Comparison of ENCODE assay signal across 19 cellular contexts in genomic region chr14:65296876-65297275, GRCh38.
DNase-seq lines count a peak whose midpoint lies in the region; ATAC-seq, FAIRE-seq and TF ChIP-seq lines count a peak whose summit lies in the region.
"Had no signal": no experiment of that assay in that cellular context is flagged by ENCODE, and none has a peak within 500 bp of the region (broad histone marks: within the 10 kb centered on the region; RNA-seq: fewer than 3 reads in every experiment).

No MANE protein-coding gene starts in this region.

- H3K27me3 ChIP-seq in GM12878 (replicated peaks in 1 of 2; ENCODE audit: control insufficient read depth in 2 of 2, insufficient read depth in 2 of 2, low read length in 1 of 2) (no peaks in the 10 kb centered on the region), psoas muscle (ENCODE audit: insufficient read depth in 3 of 3, low read length in 2 of 3) (no peaks in the 10 kb centered on the region)
- H3K27me3 ChIP-seq: BE2C had no signal

- peaks cover 16% of the 10 kb centered on the region for H3K4me1 ChIP-seq in GM12878 (ENCODE audit: control insufficient read depth, insufficient read depth, low read length)
- no peaks in the 10 kb centered on the region for H3K4me1 ChIP-seq in psoas muscle
- H3K4me1 ChIP-seq: BE2C had no signal

- no peak for DNase-seq in activated T-cell treated with anti-CD3 and anti-CD28 coated beads, Interleukin-2, amount 50 U/mL, for 72 hours
- no peak for DNase-seq in activated T-cell treated with anti-CD3 and anti-CD28 coated beads for 4 hours
- DNase-seq in GM12878 (ENCODE audit: low read depth, low spot score) = no peak
- DNase-seq in psoas muscle = no peak
- DNase-seq in UCSD-AML1 (lab: John Stamatoyannopoulos, UW; ENCODE audit: unreplicated experiment) = no peak
- DNase-seq: BE2C; CD4-positive, CD25-positive, alpha-beta regulatory T cell; COR-L47; H9; KBM-7; NCI-H1105 treated with DMSO at 0.1 percent for 48 hours; NCI-H1694; NCI-H2081 treated with DMSO at 0.1 percent for 48 hours; NCI-H446 treated with DMSO at 0.1 percent for 48 hours; SHP77 had no signal

- peak; percentile 66 for FAIRE-seq in GM12878 (lab: Jason Lieb, UNC)
- FAIRE-seq: G401.6 had no signal

- no peaks in the 10 kb centered on the region; the same call in 2 of the 3 replicates for H3K9me3 ChIP-seq in GM12878 (replicated peaks; ENCODE audit: control insufficient read depth, insufficient read depth, low read length)
- H3K9me3 ChIP-seq in psoas muscle = no peaks in the 10 kb centered on the region
- H3K9me3 ChIP-seq: BE2C had no signal

- 23% methylated on average over 4 of the region's 4 CpGs for WGBS in GM12878 (ENCODE audit: insufficient coverage, insufficient replicate concordance, low lambda C conversion rate, missing lambda C conversion rate)
- 81 to 89% (median 84%) methylated on average over 4 of the region's 4 CpGs for WGBS in psoas muscle, 3 donors

- CTCF ChIA-PET in GM12878 (lab: Yijun Ruan, JAX) = interaction anchor here (0.9 to 3.7 kb wide), 5 partner anchors 10 to 118 kb away, joined by 3 to 20 read pairs (median 4); partner anchors contain the start of gene FUT8

- POLR2A ChIA-PET in GM12878 (lab: Charles Lee) = interaction anchor here (1.1 to 3.3 kb wide), 5 partner anchors 8 to 23 kb away, joined by 3 to 20 read pairs (median 6); no protein-coding TSS in a partner anchor

- H4K20me1 ChIP-seq in GM12878 (ENCODE audit: control insufficient read depth, insufficient read depth) = no peaks in the 10 kb centered on the region

- no peak for ATAC-seq in activated T-cell treated with anti-CD3 and anti-CD28 coated beads, Interleukin-2, amount 50 U/mL, for 72 hours (replicated peaks in 1 of 2)
- peak; percentile 6 for ATAC-seq in GM12878
- ATAC-seq in HG03571 (IDR thresholded peaks at IDR 0.05; ENCODE audit: unreplicated experiment) = no peak
- ATAC-seq in psoas muscle = no peak

- H3K4me3 ChIP-seq in GM12878 (no peak overlapping the region; the same call in 1 of the 2 replicates), psoas muscle (no peak overlapping the region)
- H3K4me3 ChIP-seq: SK-N-MC had no signal

- no peak for TF ChIP-seq EP300 in GM12878 (IDR thresholded peaks at IDR 0.05; ENCODE audit: borderline replicate concordance in 1 of 2, control insufficient read depth in 1 of 2, low read depth in 2 of 2, low read length in 2 of 2)

- TF ChIP-seq POLR2A in GM19099 (IDR thresholded peaks at IDR 0.05; ENCODE audit: extremely low read depth, insufficient read length, low read depth) (peak; percentile 31), GM12878 (IDR thresholded peaks at IDR 0.05; ENCODE audit: low read depth, low read length) (peak; percentile 62)

- H3K36me3 ChIP-seq in GM12878 (ENCODE audit: control insufficient read depth in 2 of 2, insufficient read depth in 2 of 2, low read length in 1 of 2) (peaks cover 0 to 2% of the 10 kb centered on the region in 2 experiments; a peak in 1 of 4 replicates), psoas muscle (ENCODE audit: insufficient read depth in 1 of 2, low read depth in 1 of 2) (no peaks in the 10 kb centered on the region)
- H3K36me3 ChIP-seq: BE2C had no signal

- H3K4me2 ChIP-seq in GM12878 (ENCODE audit: control insufficient read depth, insufficient read depth) = no peak overlapping the region

- no peak overlapping the region for H3K9ac ChIP-seq in GM12878 (ENCODE audit: control insufficient read depth, insufficient read depth, low read length)

- peak overlapping the region in 1 of 2 donors; percentile 1 for H3K4me3 Mint-ChIP-seq in activated T-cell treated with anti-CD3 and anti-CD28 coated beads, Interleukin-2, amount 50 U/mL, for 72 hours
- H3K4me3 Mint-ChIP-seq: CD4-positive, CD25-positive, alpha-beta regulatory T cell; H9 had no signal

- H3K36me3 Mint-ChIP-seq in activated T-cell treated with anti-CD3 and anti-CD28 coated beads, Interleukin-2, amount 50 U/mL, for 72 hours (ENCODE audit: insufficient read depth in 2 of 2) = peaks cover 2% of the 10 kb centered on the region in 2 donors
- H3K36me3 Mint-ChIP-seq: CD4-positive, CD25-positive, alpha-beta regulatory T cell had no signal

- peaks cover 56% of the 10 kb centered on the region for H3K4me1 Mint-ChIP-seq in activated T-cell treated with anti-CD3 and anti-CD28 coated beads, Interleukin-2, amount 50 U/mL, for 72 hours (ENCODE audit: low read depth)

- SMC1A ChIA-PET in GM12878 (lab: Charles Lee; ENCODE audit: uncharacterized antibody, unreplicated experiment) = interaction anchor here (1.0 to 17.0 kb wide), 9 partner anchors 9 to 118 kb away, joined by 3 to 391 read pairs (median 7); partner anchors contain the start of gene FUT8

- in situ Hi-C loops in GM12878 (cut with MboI) = no loop called here

- H2AFZ ChIP-seq in GM12878 (ENCODE audit: control insufficient read depth, low read depth, low read length) = no peak overlapping the region

- TF ChIP-seq CTCF in GM12878 (IDR thresholded peaks at IDR 0.05 in 2 of 3, conservative IDR thresholded peaks at IDR 0.05 in 1 of 3; ENCODE audit: control insufficient read depth in 2 of 3, extremely low read depth in 1 of 3, insufficient read depth in 1 of 3, low read depth in 3 of 3, low read length in 3 of 3) (no peak), psoas muscle (IDR thresholded peaks at IDR 0.05) (no peak)

- peaks cover 49% of the 10 kb centered on the region for H3K79me2 ChIP-seq in GM12878 (ENCODE audit: control insufficient read depth, insufficient read depth, low read length)

- H3K27ac ChIP-seq in GM12878 (ENCODE audit: control insufficient read depth, insufficient read depth) (peak overlapping the region; percentile 54), psoas muscle (no peak overlapping the region)
- H3K27ac ChIP-seq: SK-N-MC had no signal

- no peak for TF ChIP-seq RAD21 in GM12878 (IDR thresholded peaks at IDR 0.05; ENCODE audit: insufficient read depth, low read depth, low read length)

- BruUV-seq in GM12878 (replicated peaks; lab: Mats Ljungman, UMichigan) = no TSS peak

- no peaks in the 10 kb centered on the region for H3K27me3 Mint-ChIP-seq in activated T-cell treated with anti-CD3 and anti-CD28 coated beads, Interleukin-2, amount 50 U/mL, for 72 hours (ENCODE audit: low read depth)
- H3K27me3 Mint-ChIP-seq: CD4-positive, CD25-positive, alpha-beta regulatory T cell had no signal

- intact Hi-C loops in GM12878 (cut with micrococcal nuclease; ENCODE audit: unreplicated experiment) (no loop called here), psoas muscle (cut with DNase I) (no loop called here)

- H3K27ac Mint-ChIP-seq in activated T-cell treated with anti-CD3 and anti-CD28 coated beads, Interleukin-2, amount 50 U/mL, for 72 hours = peak overlapping the region; percentile 5
- H3K27ac Mint-ChIP-seq: H9 had no signal

- H3K9me3 Mint-ChIP-seq in activated T-cell treated with anti-CD3 and anti-CD28 coated beads, Interleukin-2, amount 50 U/mL, for 72 hours = no peaks in the 10 kb centered on the region
- H3K9me3 Mint-ChIP-seq: H9 had no signal

- RAD21 ChIA-PET in GM12878 (lab: Charles Lee; ENCODE audit: unreplicated experiment) = interaction anchor here (1.4 to 11.2 kb wide), 5 partner anchors 9 to 115 kb away, joined by 4 to 272 read pairs (median 12); partner anchors contain the start of gene FUT8

TF ChIP-seq in GM12878, 131 proteins besides CTCF, POLR2A, EP300 and RAD21 (continues in another document):
- TF ChIP-seq ZBED1 (IDR thresholded peaks at IDR 0.05; ENCODE audit: borderline replicate concordance) (peak; percentile 54), ETV6 (conservative IDR thresholded peaks at IDR 0.05 in 1 of 2, IDR thresholded peaks at IDR 0.05 in 1 of 2; ENCODE audit: borderline replicate concordance in 1 of 2, low read depth in 1 of 2) (0 out of 4 replicates have a peak, but pooled peaks of 1 of the 2 experiments have one; percentile 23), RUNX3 (IDR thresholded peaks at IDR 0.05; ENCODE audit: low read length) (peak; percentile 55; the same call in 1 of the 2 replicates), IRF3 (IDR thresholded peaks at IDR 0.05) (no peak), SREBF1 (IDR thresholded peaks at IDR 0.05; ENCODE audit: low read length) (no peak), CBFB (IDR thresholded peaks at IDR 0.05; ENCODE audit: low read depth) (0 out of 2 replicates have a peak, but pooled peaks have one; percentile 30), SMAD5 (IDR thresholded peaks at IDR 0.05; ENCODE audit: low read depth) (peak; percentile 66; the same call in 1 of the 2 replicates), NFIC (IDR thresholded peaks at IDR 0.05; ENCODE audit: low read depth, low read length) (0 out of 2 replicates have a peak, but pooled peaks have one; percentile 48)
- TF ChIP-seq, protein P1, sequence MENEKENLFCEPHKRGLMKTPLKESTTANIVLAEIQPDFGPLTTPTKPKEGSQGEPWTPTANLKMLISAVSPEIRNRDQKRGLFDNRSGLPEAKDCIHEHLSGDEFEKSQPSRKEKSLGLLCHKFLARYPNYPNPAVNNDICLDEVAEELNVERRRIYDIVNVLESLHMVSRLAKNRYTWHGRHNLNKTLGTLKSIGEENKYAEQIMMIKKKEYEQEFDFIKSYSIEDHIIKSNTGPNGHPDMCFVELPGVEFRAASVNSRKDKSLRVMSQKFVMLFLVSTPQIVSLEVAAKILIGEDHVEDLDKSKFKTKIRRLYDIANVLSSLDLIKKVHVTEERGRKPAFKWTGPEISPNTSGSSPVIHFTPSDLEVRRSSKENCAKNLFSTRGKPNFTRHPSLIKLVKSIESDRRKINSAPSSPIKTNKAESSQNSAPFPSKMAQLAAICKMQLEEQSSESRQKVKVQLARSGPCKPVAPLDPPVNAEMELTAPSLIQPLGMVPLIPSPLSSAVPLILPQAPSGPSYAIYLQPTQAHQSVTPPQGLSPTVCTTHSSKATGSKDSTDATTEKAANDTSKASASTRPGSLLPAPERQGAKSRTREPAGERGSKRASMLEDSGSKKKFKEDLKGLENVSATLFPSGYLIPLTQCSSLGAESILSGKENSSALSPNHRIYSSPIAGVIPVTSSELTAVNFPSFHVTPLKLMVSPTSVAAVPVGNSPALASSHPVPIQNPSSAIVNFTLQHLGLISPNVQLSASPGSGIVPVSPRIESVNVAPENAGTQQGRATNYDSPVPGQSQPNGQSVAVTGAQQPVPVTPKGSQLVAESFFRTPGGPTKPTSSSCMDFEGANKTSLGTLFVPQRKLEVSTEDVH (IDR thresholded peaks at IDR 0.05; ENCODE audit: low read depth, partially characterized antibody) = no peak
